ENCODE assay signal across 29 cellular contexts in the genomic region with DNA sequence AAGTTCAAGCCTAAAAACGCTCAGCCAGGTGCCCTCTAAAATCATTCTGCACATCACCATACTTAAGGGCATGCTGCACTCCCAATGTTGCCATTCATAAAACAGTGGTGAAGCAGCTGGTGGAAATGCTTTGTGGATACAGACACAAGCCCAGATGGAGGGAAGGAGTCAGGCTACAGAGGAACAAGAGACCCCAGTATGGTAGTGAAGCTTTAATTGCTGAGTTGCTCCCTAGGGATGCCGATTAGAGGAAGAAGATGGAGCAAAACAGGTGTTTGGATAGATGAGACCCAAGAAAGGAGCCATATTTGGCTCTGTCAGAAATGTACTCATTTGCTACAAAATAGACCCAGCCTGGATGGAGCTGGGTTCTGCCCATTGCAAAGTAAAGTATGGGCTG.
"Had no signal": no experiment of that assay in that cellular context is flagged by ENCODE, and none has a peak within 500 bp of the region (broad histone marks: within the 10 kb centered on the region; RNA-seq: fewer than 3 reads in every experiment).

No MANE protein-coding gene starts in this region.

- H3K4me1 ChIP-seq: adrenal gland, body of pancreas, breast epithelium had no signal

- H3K27ac ChIP-seq: adrenal gland, body of pancreas, brain microvascular endothelial cell, breast epithelium, VCaP had no signal

- H3K27me3 ChIP-seq: adrenal gland, body of pancreas, brain microvascular endothelial cell had no signal

- H3K9me3 ChIP-seq: adrenal gland, body of pancreas, breast epithelium had no signal

- H3K4me3 ChIP-seq: adrenal gland, body of pancreas, breast epithelium had no signal

- H3K36me3 ChIP-seq: adrenal gland, brain microvascular endothelial cell, breast epithelium had no signal

- DNase-seq: activated B cell treated with CpG ODN at 0.5 μM for 24 hours; activated CD4-positive, alpha-beta memory T cell treated with anti-CD3 and anti-CD28 coated beads for 36 hours; activated CD4-positive, alpha-beta T cell treated with anti-CD3 and anti-CD28 coated beads for 4 hours; activated CD4-positive, alpha-beta T cell treated with anti-CD3 and anti-CD28 coated beads, Interleukin-2, amount 10 ng/mL, durations not matched to agents 24 days and 14 days; activated CD4-positive, alpha-beta T cell treated with anti-CD3 and anti-CD28 coated beads, Interleukin-2, amount 50 U/mL, for 1 hour; activated CD4-positive, alpha-beta T cell treated with anti-CD3 and anti-CD28 coated beads, Interleukin-2, amount 50 U/mL, for 4 hours; activated CD4-positive, CD25-positive, alpha-beta regulatory T cell treated with anti-CD3 and anti-CD28 coated beads, Interleukin-2, amount 50 U/mL, for 72 hours; activated CD8-positive, alpha-beta memory T cell treated with anti-CD3 and anti-CD28 coated beads, Interleukin-2, amount 50 U/mL, for 4 hours; activated CD8-positive, alpha-beta T cell treated with anti-CD3 and anti-CD28 coated beads for 36 hours; activated effector memory CD4-positive, alpha-beta T cell treated with anti-CD3 and anti-CD28 coated beads, Interleukin-2, amount 50 U/mL, for 16 hours; activated gamma-delta T cell treated with Interleukin-2 at 50 U/mL for 16 hours; activated naive CD4-positive, alpha-beta T cell; activated naive CD4-positive, alpha-beta T cell treated with anti-CD3 and anti-CD28 coated beads for 36 hours; activated naive CD4-positive, alpha-beta T cell treated with anti-CD3 and anti-CD28 coated beads, Interleukin-2, amount 50 U/mL, for 16 hours; activated naive CD8-positive, alpha-beta T cell treated with anti-CD3 and anti-CD28 coated beads for 36 hours; activated T-cell treated with anti-CD3 and anti-CD28 coated beads for 4 hours; activated T-cell treated with anti-CD3 and anti-CD28 coated beads, Interleukin-2, amount 50 U/mL, for 1 hour; activated T-cell treated with anti-CD3 and anti-CD28 coated beads, Interleukin-2, amount 50 U/mL, for 4 hours; activated T-cell treated with anti-CD3 and anti-CD28 coated beads, Interleukin-2, amount 50 U/mL, for 72 hours; adrenal gland; amniotic stem cell; aorta; body of pancreas; brain microvascular endothelial cell; central memory CD4-positive, alpha-beta T cell; T-helper 2 cell; T-helper 9 cell had no signal
